ENCODE assay signal across 1 cellular context in genomic region chr12:96432496-96433321, GRCh38. TPM values are rescaled to one million over a fixed set of nuclear protein-coding genes. Genes with fewer than 3 reads are reported as not detected.
"Had no signal": no experiment of that assay in that cellular context is flagged by ENCODE, and none has a peak within 500 bp of the region (broad histone marks: within the 10 kb centered on the region; RNA-seq: fewer than 3 reads in every experiment).

No MANE protein-coding gene starts in this region.

RNA-seq across cellular contexts. Expression of gene CFAP54, which starts 56.7 kb away (rescaled TPM):
- total RNA-seq: gastrocnemius medialis had no signal
